In genomic region chr3:48155122-48155521, GRCh38 we compare ENCODE assay signal across 15 cellular contexts. TPM values are rescaled to one million over a fixed set of nuclear protein-coding genes. Genes with fewer than 3 reads are reported as not detected.
DNase-seq lines count a peak whose midpoint lies in the region.
"Had no signal": no experiment of that assay in that cellular context is flagged by ENCODE, and none has a peak within 500 bp of the region (broad histone marks: within the 10 kb centered on the region; RNA-seq: fewer than 3 reads in every experiment).

No MANE protein-coding gene starts in this region.

- DNase-seq in AG20443 (ENCODE audit: low spot score): peak; percentile 64
- DNase-seq in HT1080 (ENCODE audit: low read depth): peak; percentile 87
- peak; percentile 56 for DNase-seq in astrocyte of the hippocampus (ENCODE audit: low read depth, low spot score)
- DNase-seq in kidney glomerular epithelial cell (lab: John Stamatoyannopoulos, UW): peak; percentile 74
- no peak for DNase-seq in amygdala (lab: John Stamatoyannopoulos, UW)
- no peak for DNase-seq in NAMALWA (ENCODE audit: low spot score)
- DNase-seq in SKM-1 (lab: John Stamatoyannopoulos, UW; ENCODE audit: unreplicated experiment): no peak
- DNase-seq in cardiac septum (ENCODE audit: low spot score): no peak
- DNase-seq: aorta; COR-L47; esophagus squamous epithelium; NCI-H2081; occipital lobe; stimulated activated CD4-positive, alpha-beta T cell treated with anti-CD3 and anti-CD28 coated beads, Interleukin-4, amount 100 ng/mL, for 1 hour; testis had no signal

- intact Hi-C loops in cardiac septum (cut with DNase I): loop anchor here (10.0 kb wide), 1 partner anchor 640 kb away; the partner anchor contains the start of gene ELP6

RNA-seq across cellular contexts. Expression of gene CDC25A, which starts 33.1 kb away (rescaled TPM):
- total RNA-seq in HT1080 (2014; rRNA removed; shearing (Covaris generic)): 36.5 and 43.4 TPM in 2 replicates
- polyA plus RNA-seq in HT1080 (2015; cell fraction: cytosol; rRNA removed): 15.3 and 15.5 TPM in 2 replicates
- polyA plus RNA-seq in HT1080 (2015; cell fraction: nucleus; rRNA removed): 15.2 and 17.0 TPM in 2 replicates
- total RNA-seq in cardiac septum: 0.32 TPM

Comparison
In these comparisons a context has a peak if more than half of its experiments do, and no peak if none do; other contexts are left out.
1. DNase-seq: peak in AG20443 (single experiment), HT1080 (single experiment), astrocyte of the hippocampus (single experiment) and kidney glomerular epithelial cell (single experiment); none in amygdala (0 of 56), NAMALWA (single experiment), SKM-1 (single experiment) and cardiac septum (single experiment).
2. RNA of gene CDC25A, which starts 33.1 kb away (total RNA-seq): 36.5 to 43.4 TPM in HT1080; 0.32 TPM in cardiac septum (single experiment); every median in the first group is over 10 times any median in the second.